8 cellular contexts compared by ENCODE assay signal in the genomic region with DNA sequence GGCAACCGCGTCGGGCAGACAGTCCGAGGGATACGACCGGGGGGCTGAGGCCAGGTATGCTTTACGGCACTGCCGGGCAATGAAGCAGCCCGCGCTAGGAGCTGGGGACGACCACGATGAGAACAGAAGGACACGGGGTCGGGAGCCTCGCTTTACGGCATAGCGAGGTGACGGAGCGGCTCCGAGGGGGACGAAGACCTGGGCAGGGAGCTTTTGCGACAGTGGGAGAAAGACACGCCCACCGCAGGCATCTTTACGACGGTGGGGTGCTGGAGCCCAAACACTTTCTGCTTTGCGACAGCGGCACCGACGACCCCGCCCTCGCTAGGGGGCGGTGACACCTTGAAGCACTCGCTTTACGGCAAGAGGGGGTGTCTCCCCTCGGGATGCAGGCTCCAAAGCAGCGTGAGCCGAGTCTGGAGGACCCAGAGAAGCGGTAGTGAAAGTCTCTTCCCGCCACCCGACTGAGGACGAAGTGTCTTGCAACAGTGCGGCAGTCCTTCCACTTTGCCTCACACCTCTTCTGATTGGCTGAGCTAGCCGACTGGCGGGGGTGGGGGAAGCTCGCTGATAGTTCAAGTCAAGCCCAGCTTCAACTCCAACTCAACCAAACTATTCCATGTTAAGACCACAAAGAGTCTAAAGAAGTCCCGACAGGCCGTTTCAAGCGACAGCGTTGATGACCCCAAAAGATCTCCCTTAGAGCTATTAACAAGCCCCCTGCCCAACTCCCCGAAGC. TPM values are rescaled to one million over a fixed set of nuclear protein-coding genes. Genes with fewer than 3 reads are reported as not detected.
DNase-seq lines count a peak whose midpoint lies in the region; TF ChIP-seq lines count a peak whose summit lies in the region.

No MANE protein-coding gene starts in this region.

- POLR2A ChIA-PET in HEK293 (lab: Yijun Ruan, JAX) = interaction anchor here (0.6 to 2.9 kb wide), 43 partner anchors 9 to 1101 kb away, joined by 3 to 42 read pairs (median 6); partner anchors contain the start of genes ACADVL, CTC1, CTDNEP1 and DLG4

- H3K27ac Mint-ChIP-seq in activated naive CD4-positive, alpha-beta T cell treated with anti-CD3 and anti-CD28 coated beads for 36 hours = peak overlapping the region; percentile 91

- H3K27ac ChIP-seq in HEK293 (ENCODE audit: extremely low read depth, low read depth, low read length) = peak overlapping the region; percentile 86
- H3K27ac ChIP-seq in SJSA1 = peak overlapping the region; percentile 39

- no peaks in the 10 kb centered on the region for H3K9me3 ChIP-seq in HEK293 (ENCODE audit: control insufficient read depth, insufficient read depth, low read depth, low read length)
- H3K9me3 ChIP-seq in SJSA1 (replicated peaks) = no peaks in the 10 kb centered on the region
- H3K9me3 ChIP-seq in neuron (ENCODE audit: low read length) = no peaks in the 10 kb centered on the region

- peaks cover 7 to 28% of the 10 kb centered on the region in 2 experiments; a peak in 2 of 3 replicates for H3K36me3 ChIP-seq in HEK293 (ENCODE audit: control insufficient read depth in 2 of 2, insufficient read depth in 1 of 2, low read length in 2 of 2)
- peaks cover 18% of the 10 kb centered on the region for H3K36me3 ChIP-seq in SJSA1
- H3K36me3 ChIP-seq in neuron (ENCODE audit: insufficient read depth, low read length) = peaks cover 24% of the 10 kb centered on the region

- peak overlapping the region; percentile 97 for H3K4me3 Mint-ChIP-seq in activated naive CD4-positive, alpha-beta T cell treated with anti-CD3 and anti-CD28 coated beads for 36 hours

- DNase-seq in GF-D8 (lab: John Stamatoyannopoulos, UW) (peak; percentile 82), MV-4-11 (lab: John Stamatoyannopoulos, UW) (peak; percentile 100), SJSA1 (ENCODE audit: low read depth in 1 of 2, low spot score in 2 of 2) (peak; percentile 97 to 99), foreskin melanocyte (peak; percentile 99), stromal cell of bone marrow (ENCODE audit: low read depth) (peak; percentile 98)
- DNase-seq in activated naive CD4-positive, alpha-beta T cell treated with anti-CD3 and anti-CD28 coated beads for 36 hours = peak; percentile 98

- peaks cover 9% of the 10 kb centered on the region for H3K36me3 Mint-ChIP-seq in activated naive CD4-positive, alpha-beta T cell treated with anti-CD3 and anti-CD28 coated beads for 36 hours (ENCODE audit: low read depth)

- CTCF ChIA-PET in HEK293 (lab: Yijun Ruan, JAX) = interaction anchor here (0.6 to 2.8 kb wide), 21 partner anchors 14 to 366 kb away, joined by 3 to 29 read pairs (median 4); partner anchors contain the start of genes FXR2, GPS2, NLGN2 and SENP3
- CTCF ChIA-PET in activated naive CD4-positive, alpha-beta T cell treated with anti-CD3 and anti-CD28 coated beads for 36 hours (lab: Charles Lee) = interaction anchor here (0.6 to 1.7 kb wide), 13 partner anchors 8 to 357 kb away, joined by 3 to 8 read pairs (median 4); partner anchors contain the start of genes SLC2A4, TMEM95 and TP53

- no peaks in the 10 kb centered on the region for H3K9me3 Mint-ChIP-seq in activated naive CD4-positive, alpha-beta T cell treated with anti-CD3 and anti-CD28 coated beads for 36 hours

- peak overlapping the region; percentile 48 for H2AFZ ChIP-seq in neuron (ENCODE audit: low read depth, low read length)

- intact Hi-C loops in activated naive CD4-positive, alpha-beta T cell treated with anti-CD3 and anti-CD28 coated beads for 36 hours (cut with micrococcal nuclease) = loop anchor here (1.0 to 10.0 kb wide), 7 partner anchors 22 to 515 kb away; partner anchors contain the start of genes EIF5A, POLR2A, SLC35G6 and TMEM256

- H3K4me3 ChIP-seq in HEK293 (ENCODE audit: low read depth, low read length) = peak overlapping the region; percentile 64
- peak overlapping the region; percentile 52 for H3K4me3 ChIP-seq in SJSA1
- H3K4me3 ChIP-seq in neuron (ENCODE audit: low read length) = peak overlapping the region; percentile 81

- H3K4me1 Mint-ChIP-seq in activated naive CD4-positive, alpha-beta T cell treated with anti-CD3 and anti-CD28 coated beads for 36 hours (ENCODE audit: low read depth) = peaks cover 54% of the 10 kb centered on the region

- H3K4me1 ChIP-seq in HEK293 (ENCODE audit: control insufficient read depth, insufficient read depth, low read length) (peaks cover 9% of the 10 kb centered on the region), SJSA1 (replicated peaks) (peaks cover 14% of the 10 kb centered on the region), neuron (ENCODE audit: insufficient read depth, low read length) (peaks cover 21% of the 10 kb centered on the region)

- no peaks in the 10 kb centered on the region for H3K27me3 Mint-ChIP-seq in activated naive CD4-positive, alpha-beta T cell treated with anti-CD3 and anti-CD28 coated beads for 36 hours (ENCODE audit: low read depth)

- no peaks in the 10 kb centered on the region for H3K27me3 ChIP-seq in SJSA1 (replicated peaks)
- no peaks in the 10 kb centered on the region for H3K27me3 ChIP-seq in neuron (ENCODE audit: insufficient read depth, low read length)

- no peak for TF ChIP-seq CTCF in HEK293 (tag by site-specific recombination; IDR thresholded peaks at IDR 0.05)

TF ChIP-seq in HEK293, 187 proteins besides CTCF, POLR2A, EP300 and RAD21 (continues in another document):
- TF ChIP-seq SP7 (tag by site-specific recombination; IDR thresholded peaks at IDR 0.05) = peak; percentile 49; the same call in 1 of the 2 replicates
- TF ChIP-seq ZNF747 (tag by site-specific recombination; IDR thresholded peaks at IDR 0.05) = no peak
- TF ChIP-seq ZNF701 (tag by site-specific recombination; IDR thresholded peaks at IDR 0.05) = no peak
- TF ChIP-seq ZNF521 (tag by site-specific recombination; IDR thresholded peaks at IDR 0.05) = no peak
- no peak for TF ChIP-seq HOXC10 (CRISPR knock-in tag; IDR thresholded peaks at IDR 0.05)
- TF ChIP-seq ZNF624 (tag by site-specific recombination; IDR thresholded peaks at IDR 0.05) = no peak
- no peak for TF ChIP-seq ZNF23 (tag by site-specific recombination; IDR thresholded peaks at IDR 0.05; ENCODE audit: borderline replicate concordance)
- TF ChIP-seq ZNF571 (tag by site-specific recombination; IDR thresholded peaks at IDR 0.05) = no peak
- TF ChIP-seq PRDM2 (tag by site-specific recombination; IDR thresholded peaks at IDR 0.05; ENCODE audit: borderline replicate concordance) = no peak
- TF ChIP-seq HOXA7 (CRISPR knock-in tag; IDR thresholded peaks at IDR 0.05; ENCODE audit: borderline replicate concordance) = no peak
- no peak for TF ChIP-seq ZNF174 (tag by site-specific recombination; IDR thresholded peaks at IDR 0.05)

RNA-seq across cellular contexts. Expression of gene NEURL4, which starts 0.4 kb away (rescaled TPM):
- total RNA-seq in SJSA1 (2014; rRNA removed; shearing (Covaris generic)) = 8.1 and 13.8 TPM in 2 replicates
- total RNA-seq in activated naive CD4-positive, alpha-beta T cell treated with anti-CD3 and anti-CD28 coated beads for 36 hours = 10 to 100 TPM; 21.9 to 22.5 TPM

RNA-seq across cellular contexts. Expression of gene ACAP1, which starts 6.8 kb away (rescaled TPM):
- not detected in 2 replicates for total RNA-seq in SJSA1 (2014; rRNA removed; shearing (Covaris generic))
- 100 to 1,000 TPM; 309 to 320 TPM for total RNA-seq in activated naive CD4-positive, alpha-beta T cell treated with anti-CD3 and anti-CD28 coated beads for 36 hours

RNA-seq across cellular contexts. Expression of gene GPS2, which starts 14.4 kb away (rescaled TPM):
- 86.3 and 112 TPM in 2 replicates for total RNA-seq in SJSA1 (2014; rRNA removed; shearing (Covaris generic))
- total RNA-seq in activated naive CD4-positive, alpha-beta T cell treated with anti-CD3 and anti-CD28 coated beads for 36 hours = 10 to 100 TPM; 28.2 to 32.2 TPM

RNA-seq across cellular contexts. Expression of gene EIF5A, which starts 22.1 kb away (rescaled TPM):
- 342 and 632 TPM in 2 replicates for total RNA-seq in SJSA1 (2014; rRNA removed; shearing (Covaris generic))
- 100 to 1,000 TPM; 757 to 792 TPM for total RNA-seq in activated naive CD4-positive, alpha-beta T cell treated with anti-CD3 and anti-CD28 coated beads for 36 hours

RNA-seq across cellular contexts. Expression of gene KCTD11, which starts 22.4 kb away (rescaled TPM):
- total RNA-seq in SJSA1 (2014; rRNA removed; shearing (Covaris generic)) = 5.4 and 7.0 TPM in 2 replicates
- total RNA-seq in activated naive CD4-positive, alpha-beta T cell treated with anti-CD3 and anti-CD28 coated beads for 36 hours = under 1 TPM; 0.41 to 0.47 TPM

Comparison
In these comparisons a context has a peak if more than half of its experiments do, and no peak if none do; other contexts are left out.
1. Peak in every context shown above with its lines: DNase-seq, H3K4me3 ChIP-seq and H3K27ac ChIP-seq.
2. RNA of gene ACAP1, which starts 6.8 kb away (total RNA-seq): 309 to 320 TPM in activated naive CD4-positive, alpha-beta T cell treated with anti-CD3 and anti-CD28 coated beads for 36 hours; not detected in SJSA1; every median in the first group is over 100 times any median in the second.